ENCODE assay signal across 9 cellular contexts in the genomic region with DNA sequence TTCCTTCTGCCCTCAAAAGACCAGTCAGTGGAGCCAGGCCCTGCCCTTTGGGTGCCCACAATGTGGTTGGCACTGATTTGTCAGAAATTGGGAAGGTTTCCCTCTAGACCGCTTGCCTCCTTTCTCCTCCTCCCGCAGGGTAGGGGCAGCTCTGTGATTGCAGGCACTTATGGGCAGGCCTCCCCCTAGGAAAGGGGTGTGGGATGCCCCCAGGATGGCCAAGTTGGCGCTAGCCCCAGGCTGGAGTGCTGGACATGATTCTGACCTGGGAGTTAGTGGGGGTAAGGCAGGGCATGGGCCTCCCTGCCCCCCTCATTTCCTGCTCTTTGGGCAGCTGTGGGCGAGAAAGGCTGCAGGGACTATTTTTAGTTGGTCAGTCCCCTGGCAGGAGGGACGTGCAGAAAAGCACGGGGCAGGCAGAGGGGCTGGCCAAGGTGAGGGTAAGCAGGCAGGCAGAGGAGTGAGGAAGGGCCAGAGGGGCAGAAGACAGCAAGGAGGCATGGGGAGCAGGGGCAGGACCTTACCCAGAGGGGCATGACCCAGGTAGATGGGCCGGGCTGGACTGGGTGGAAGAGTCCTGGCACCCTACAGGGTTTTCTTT. TPM values are rescaled to one million over a fixed set of nuclear protein-coding genes. Genes with fewer than 3 reads are reported as not detected.
DNase-seq lines count a peak whose midpoint lies in the region; ATAC-seq and TF ChIP-seq lines count a peak whose summit lies in the region.
"Had no signal": no experiment of that assay in that cellular context is flagged by ENCODE, and none has a peak within 500 bp of the region (broad histone marks: within the 10 kb centered on the region; RNA-seq: fewer than 3 reads in every experiment).

No MANE protein-coding gene starts in this region.

- ATAC-seq in GM18909 (IDR thresholded peaks at IDR 0.05; ENCODE audit: poor library complexity, unreplicated experiment) (no peak), GM19452 (IDR thresholded peaks at IDR 0.05; ENCODE audit: unreplicated experiment) (no peak)
- ATAC-seq: K562 had no signal

- intact Hi-C loops in ovary (cut with DNase I) = no loop called here

- no peaks in the 10 kb centered on the region for H3K27me3 ChIP-seq in MG63
- H3K27me3 ChIP-seq in ovary = no peaks in the 10 kb centered on the region

- TF ChIP-seq POLR2A in ovary (IDR thresholded peaks at IDR 0.05) = no peak

- no peaks in the 10 kb centered on the region for H3K9me3 ChIP-seq in MG63
- no peaks in the 10 kb centered on the region for H3K9me3 ChIP-seq in ovary

- TF ChIP-seq CTCF in C4-2B (conservative IDR thresholded peaks at IDR 0.05) = no peak
- no peak for TF ChIP-seq CTCF in ovary (IDR thresholded peaks at IDR 0.05)

- 54 to 60% (median 56%) methylated on average over 7 of the region's 7 CpGs for WGBS in ovary, 3 donors

- TF ChIP-seq EP300 in ovary (IDR thresholded peaks at IDR 0.05) = no peak

- H3K27ac ChIP-seq in C4-2B = peak overlapping the region; percentile 18
- peak overlapping the region in 1 of 2 donors; percentile 5 for H3K27ac ChIP-seq in ovary

- H3K4me3 ChIP-seq in MG63 = no peak overlapping the region
- H3K4me3 ChIP-seq in ovary = no peak overlapping the region
- H3K4me3 ChIP-seq: K562 had no signal

- DNase-seq in MG63 = peak; percentile 97
- peak; percentile 66 for DNase-seq in fibroblast of gingiva (ENCODE audit: low read depth)
- DNase-seq in ovary = peak in 3 of 5 donors; percentile 8 to 26 (median 21)
- no peak for DNase-seq in NOMO-1 treated with DMSO at 0.1 percent for 48 hours (lab: John Stamatoyannopoulos, UW; ENCODE audit: unreplicated experiment)
- DNase-seq in activated naive CD4-positive, alpha-beta T cell treated with Interleukin-2 at 50 U/mL for 16 hours = no peak

- H3K36me3 ChIP-seq in MG63 (no peaks in the 10 kb centered on the region), ovary (no peaks in the 10 kb centered on the region)

- H3K4me1 ChIP-seq in ovary (ENCODE audit: insufficient read depth) = peaks cover 36% of the 10 kb centered on the region

RNA-seq across cellular contexts. Expression of gene RARA, which starts 3.3 kb away (rescaled TPM):
- total RNA-seq in MG63 (2014; rRNA removed; shearing (Covaris generic); ENCODE audit: low replicate concordance) = 8.9 and 11.2 TPM in 2 replicates
- total RNA-seq in ovary = 100 to 1,000 TPM in 1 of 7 donors, 10 to 100 TPM in 6; 19.8 to 100 (median 62.2) TPM
- polyA plus RNA-seq in ovary = 10 to 100 TPM; 21.8 to 39.9 TPM

RNA-seq across cellular contexts. Expression of gene CDC6, which starts 24.6 kb away (rescaled TPM):
- total RNA-seq in MG63 (2014; rRNA removed; shearing (Covaris generic); ENCODE audit: low replicate concordance) = 31.1 and 111 TPM in 2 replicates
- 1 to 10 TPM in 3 of 7 donors, under 1 TPM in 4; 0.34 to 3.8 (median 0.76) TPM for total RNA-seq in ovary
- polyA plus RNA-seq in ovary = 1 to 10 TPM in 1 of 2 donors, under 1 TPM in 1; 0.80 to 3.3 TPM

RNA-seq across cellular contexts. Expression of gene GJD3, which starts 52.3 kb away (rescaled TPM):
- not detected in 2 replicates for total RNA-seq in MG63 (2014; rRNA removed; shearing (Covaris generic); ENCODE audit: low replicate concordance)
- 1 to 10 TPM in 2 of 7 donors, under 1 TPM in 3, not detected in 2; 0.66 to 1.8 (median 0.92) TPM for total RNA-seq in ovary
- under 1 TPM in 1 of 2 donors, not detected in 1; 0.24 TPM for polyA plus RNA-seq in ovary

Comparison
In these comparisons a context has a peak if more than half of its experiments do, and no peak if none do; other contexts are left out.
1. DNase-seq: peak in MG63 (single experiment), fibroblast of gingiva (single experiment) and ovary (3 of 5); none in NOMO-1 treated with DMSO at 0.1 percent for 48 hours (single experiment) and activated naive CD4-positive, alpha-beta T cell treated with Interleukin-2 at 50 U/mL for 16 hours (single experiment).